Comparison of ENCODE assay signal across 12 cellular contexts in the genomic region with DNA sequence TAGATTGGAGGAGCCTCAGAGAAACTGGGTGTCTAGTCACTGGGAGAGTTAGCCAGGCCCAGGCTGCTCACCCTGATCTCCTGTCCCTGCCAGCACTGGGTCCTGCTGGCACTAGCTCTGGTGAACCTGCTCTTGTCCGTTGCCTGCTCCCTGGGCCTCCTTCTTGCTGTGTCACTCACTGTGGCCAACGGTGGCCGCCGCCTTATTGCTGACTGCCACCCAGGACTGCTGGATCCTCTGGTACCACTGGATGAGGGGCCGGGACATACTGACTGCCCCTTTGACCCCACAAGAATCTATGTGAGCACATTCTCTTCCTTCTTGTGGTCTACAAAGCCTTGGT. TPM values are rescaled to one million over a fixed set of nuclear protein-coding genes. Genes with fewer than 3 reads are reported as not detected.
DNase-seq lines count a peak whose midpoint lies in the region; ATAC-seq and TF ChIP-seq lines count a peak whose summit lies in the region.
"Had no signal": no experiment of that assay in that cellular context is flagged by ENCODE, and none has a peak within 500 bp of the region (broad histone marks: within the 10 kb centered on the region; RNA-seq: fewer than 3 reads in every experiment).

No MANE protein-coding gene starts in this region.

- in situ Hi-C loops in GM13977 (cut with MboI; ENCODE audit: low pct_unique_long_range_greater_than_20kb, low sequenced_read_pairs, unreplicated experiment) = no loop called here

- no peaks in the 10 kb centered on the region for H3K9me3 ChIP-seq in ascending aorta

- no peak for ATAC-seq in stimulated activated memory B cell treated with anti-CD40 and anti-IgM and Interleukin-4, amounts not matched to agents 10 μg/mL and 1 μg/mL and 100 μg/mL, for 72 hours
- ATAC-seq in GM21529 (IDR thresholded peaks at IDR 0.05; ENCODE audit: unreplicated experiment) = no peak

- intact Hi-C loops in ascending aorta (cut with DNase I) = no loop called here

- peaks cover 2 to 4% of the 10 kb centered on the region in 2 donors for H3K4me1 Mint-ChIP-seq in immature natural killer cell
- H3K4me1 Mint-ChIP-seq in stimulated activated memory B cell treated with anti-CD40 and anti-IgM and Interleukin-4, amounts not matched to agents 10 μg/mL and 1 μg/mL and 100 μg/mL, for 72 hours = peaks cover 9% of the 10 kb centered on the region

- H3K4me1 ChIP-seq in ascending aorta = peaks cover 0 to 9% of the 10 kb centered on the region in 2 donors

- no peaks in the 10 kb centered on the region for H3K9me3 Mint-ChIP-seq in immature natural killer cell
- H3K9me3 Mint-ChIP-seq in stimulated activated memory B cell treated with anti-CD40 and anti-IgM and Interleukin-4, amounts not matched to agents 10 μg/mL and 1 μg/mL and 100 μg/mL, for 72 hours = no peaks in the 10 kb centered on the region

- H3K27ac Mint-ChIP-seq in immature natural killer cell = peak overlapping the region; percentile 38 to 84 (median 64)
- H3K27ac Mint-ChIP-seq in stimulated activated memory B cell treated with anti-CD40 and anti-IgM and Interleukin-4, amounts not matched to agents 10 μg/mL and 1 μg/mL and 100 μg/mL, for 72 hours = peak overlapping the region; percentile 49

- no peaks in the 10 kb centered on the region for H3K27me3 ChIP-seq in ascending aorta

- peaks cover 32 to 42% (median 32%) of the 10 kb centered on the region in 3 donors for H3K36me3 Mint-ChIP-seq in immature natural killer cell
- H3K36me3 Mint-ChIP-seq in stimulated activated memory B cell treated with anti-CD40 and anti-IgM and Interleukin-4, amounts not matched to agents 10 μg/mL and 1 μg/mL and 100 μg/mL, for 72 hours = peaks cover 54% of the 10 kb centered on the region

- H3K27me3 Mint-ChIP-seq in immature natural killer cell (ENCODE audit: low read depth in 3 of 3) = peaks cover 7 to 11% (median 7%) of the 10 kb centered on the region in 3 donors
- H3K27me3 Mint-ChIP-seq in stimulated activated memory B cell treated with anti-CD40 and anti-IgM and Interleukin-4, amounts not matched to agents 10 μg/mL and 1 μg/mL and 100 μg/mL, for 72 hours = no peaks in the 10 kb centered on the region

- no peak overlapping the region for H3K4me3 ChIP-seq in ascending aorta

- DNase-seq in DMS53 (lab: John Stamatoyannopoulos, UW) (peak; percentile 45), DMS53 treated with DMSO at 0.1 percent for 48 hours (lab: John Stamatoyannopoulos, UW; ENCODE audit: unreplicated experiment) (no peak), ascending aorta (ENCODE audit: low spot score in 2 of 2) (no peak), immature natural killer cell (no peak), GM13977 (ENCODE audit: low spot score) (no peak)
- no peak for DNase-seq in effector CD4-positive, alpha-beta T cell
- DNase-seq: activated CD4-positive, alpha-beta T cell treated with anti-CD3 and anti-CD28 coated beads for 48 hours; cortex of kidney; NCI-H82 had no signal

- H3K4me3 Mint-ChIP-seq in immature natural killer cell = no peak overlapping the region
- H3K4me3 Mint-ChIP-seq in stimulated activated memory B cell treated with anti-CD40 and anti-IgM and Interleukin-4, amounts not matched to agents 10 μg/mL and 1 μg/mL and 100 μg/mL, for 72 hours = peak overlapping the region; percentile 18

- TF ChIP-seq CTCF in ascending aorta (IDR thresholded peaks at IDR 0.05) (no peak), GM13977 (IDR thresholded peaks at IDR 0.05; ENCODE audit: extremely low read depth, insufficient read depth, missing control alignments) (no peak)

- H3K36me3 ChIP-seq in ascending aorta = peaks cover 53 to 60% of the 10 kb centered on the region in 2 donors

- H3K27ac ChIP-seq in ascending aorta = peak overlapping the region; percentile 59 to 67

RNA-seq across cellular contexts. Expression of a gene that starts 0.8 kb away (rescaled TPM):
- total RNA-seq in ascending aorta = not detected
- under 1 TPM in 1 of 3 donors, not detected in 2; 0.63 TPM for polyA plus RNA-seq in immature natural killer cell
- total RNA-seq: A172 had no signal

RNA-seq across cellular contexts. Expression of a gene that starts 14.5 kb away (rescaled TPM):
- 42.1 TPM for total RNA-seq in ascending aorta
- 100 to 1,000 TPM in 2 of 3 donors, 10 to 100 TPM in 1; 85.7 to 154 (median 147) TPM for polyA plus RNA-seq in immature natural killer cell

RNA-seq across cellular contexts. Expression of a gene that starts 33.6 kb away (rescaled TPM):
- 24.7 TPM for total RNA-seq in ascending aorta
- 100 to 1,000 TPM in 2 of 3 donors, 10 to 100 TPM in 1; 71.3 to 116 (median 104) TPM for polyA plus RNA-seq in immature natural killer cell

RNA-seq across cellular contexts. Expression of a gene that starts 46.6 kb away (rescaled TPM):
- 204 TPM for total RNA-seq in ascending aorta
- 1 to 10 TPM in 2 of 3 donors, under 1 TPM in 1; 0.76 to 8.4 (median 3.1) TPM for polyA plus RNA-seq in immature natural killer cell

RNA-seq across cellular contexts. Expression of a gene that starts 52.0 kb away (rescaled TPM):
- 18.1 TPM for total RNA-seq in ascending aorta
- not detected for polyA plus RNA-seq in immature natural killer cell
